8 cellular contexts compared by ENCODE assay signal in genomic region chr7:7640221-7641128, GRCh38. TPM values are rescaled to one million over a fixed set of nuclear protein-coding genes. Genes with fewer than 3 reads are reported as not detected.
DNase-seq lines count a peak whose midpoint lies in the region; ATAC-seq and TF ChIP-seq lines count a peak whose summit lies in the region.

TSS of gene UMAD1 (plus strand) at chr7:7640752. CDS start at chr7:7673372, 32,620 bp downstream.

- CTCF ChIA-PET in activated B cell treated with CpG ODN at 0.5 μM for 24 hours (lab: Charles Lee) = interaction anchor here (1.3 to 2.2 kb wide), 2 partner anchors 41 to 550 kb away, joined by 4 to 8 read pairs; no protein-coding TSS in a partner anchor

- H3K4me1 Mint-ChIP-seq in activated B cell treated with CpG ODN at 0.5 μM for 24 hours = peaks cover 38% of the 10 kb centered on the region
- H3K4me1 Mint-ChIP-seq in immature natural killer cell = peaks cover 32 to 63% of the 10 kb centered on the region in 2 donors

- ATAC-seq in HG03196 (IDR thresholded peaks at IDR 0.05; ENCODE audit: unreplicated experiment) (peak; percentile 99), activated B cell treated with CpG ODN at 0.5 μM for 24 hours (ENCODE audit: low read depth) (peak; percentile 88)

- H3K36me3 Mint-ChIP-seq in activated B cell treated with CpG ODN at 0.5 μM for 24 hours (ENCODE audit: low read depth) = peaks cover 50% of the 10 kb centered on the region
- H3K36me3 Mint-ChIP-seq in immature natural killer cell = peaks cover 0 to 21% (median 17%) of the 10 kb centered on the region in 3 donors

- H3K27ac ChIP-seq in caudate nucleus (ENCODE audit: low read depth, low read length) = peak within 1 kb of the TSS; percentile 89

- H3K27me3 Mint-ChIP-seq in activated B cell treated with CpG ODN at 0.5 μM for 24 hours = no peaks in the 10 kb centered on the region
- peaks cover 6 to 14% (median 6%) of the 10 kb centered on the region in 3 donors for H3K27me3 Mint-ChIP-seq in immature natural killer cell (ENCODE audit: low read depth in 3 of 3)

- H3K27ac Mint-ChIP-seq in activated B cell treated with CpG ODN at 0.5 μM for 24 hours = peak within 1 kb of the TSS; percentile 97
- H3K27ac Mint-ChIP-seq in immature natural killer cell = peak within 1 kb of the TSS; percentile 91 to 99 (median 97)

- H3K4me3 Mint-ChIP-seq in activated B cell treated with CpG ODN at 0.5 μM for 24 hours (peak within 1 kb of the TSS; percentile 97), immature natural killer cell (peak within 1 kb of the TSS; percentile 90 to 99 (median 98))

- peak; percentile 97 for DNase-seq in AG08395 (ENCODE audit: low spot score)
- peak; percentile 100 for DNase-seq in NCI-H345 (lab: John Stamatoyannopoulos, UW)
- DNase-seq in activated B cell treated with CpG ODN at 0.5 μM for 24 hours = peak; percentile 92
- peak; percentile 77 to 100 (median 98) for DNase-seq in caudate nucleus (lab: John Stamatoyannopoulos, UW)
- peak; percentile 98 to 99 (median 98) for DNase-seq in immature natural killer cell
- DNase-seq in smooth muscle cell of the brain vasculature (ENCODE audit: low read depth, low spot score) = peak; percentile 96

- TF ChIP-seq CTCF in activated B cell treated with CpG ODN at 0.5 μM for 24 hours (IDR thresholded peaks at IDR 0.05) = no peak

- H3K9me3 Mint-ChIP-seq in activated B cell treated with CpG ODN at 0.5 μM for 24 hours (no peaks in the 10 kb centered on the region), immature natural killer cell (no peaks in the 10 kb centered on the region)

- intact Hi-C loops in activated B cell treated with CpG ODN at 0.5 μM for 24 hours (cut with micrococcal nuclease) = loop anchor here (1.0 to 5.0 kb wide), 10 partner anchors 45 to 550 kb away; partner anchors contain the start of genes C1GALT1 and GLCCI1

- POLR2A ChIA-PET in activated B cell treated with CpG ODN at 0.5 μM for 24 hours (lab: Charles Lee) = interaction anchor here (0.5 to 2.6 kb wide), 34 partner anchors 9 to 550 kb away, joined by 3 to 43 read pairs (median 4); partner anchors contain the start of genes C1GALT1, GLCCI1 and MIOS

- TF ChIP-seq POLR2A in GM18951 (IDR thresholded peaks at IDR 0.05; ENCODE audit: extremely low read depth, insufficient read depth, insufficient read length) = peak; percentile 72

- in situ Hi-C loops in GM18951 (cut with MboI; ENCODE audit: low sequenced_read_pairs, unreplicated experiment) = no loop called here

RNA-seq across cellular contexts. Expression of gene UMAD1, which starts in this region (rescaled TPM):
- total RNA-seq in activated B cell treated with CpG ODN at 0.5 μM for 24 hours = 13.9 and 15.4 TPM in 2 replicates
- 10 to 100 TPM; 16.9 to 21.8 (median 17.2) TPM for polyA plus RNA-seq in immature natural killer cell

Comparison
In these comparisons a context has a peak if more than half of its experiments do, and no peak if none do; other contexts are left out.
1. Peak in every context shown above with its lines: DNase-seq, ATAC-seq and H3K27ac ChIP-seq.